In the genomic region with DNA sequence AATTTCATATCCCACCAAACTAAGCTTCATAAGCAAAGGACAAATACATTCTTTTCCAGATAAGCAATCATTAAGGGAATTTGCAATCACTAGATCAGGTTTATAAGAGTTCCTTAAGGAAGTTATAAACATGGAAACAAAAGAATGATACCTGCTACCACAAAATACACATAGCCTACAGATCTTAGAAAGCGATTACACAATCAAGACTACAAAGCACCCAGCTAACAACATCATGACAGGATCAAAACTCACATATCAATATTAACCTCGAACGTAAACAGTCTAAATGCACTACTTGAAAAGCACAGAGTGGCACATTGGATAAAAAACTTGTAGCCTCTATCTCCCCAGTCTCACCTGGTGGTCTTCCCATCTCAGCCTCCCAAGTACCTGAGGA, we compare ENCODE assay signal across 23 cellular contexts.
DNase-seq lines count a peak whose midpoint lies in the region; ATAC-seq, FAIRE-seq and TF ChIP-seq lines count a peak whose summit lies in the region.
"Had no signal": no experiment of that assay in that cellular context is flagged by ENCODE, and none has a peak within 500 bp of the region (broad histone marks: within the 10 kb centered on the region; RNA-seq: fewer than 3 reads in every experiment).

No MANE protein-coding gene starts in this region.

- no CpG with 5 or more reads among the region's 3 CpGs for WGBS in IMR-90 (ENCODE audit: extremely low coverage in 2 of 2, insufficient read length in 1 of 2), 2 experiments
- WGBS in K562 (ENCODE audit: insufficient coverage, low coverage, missing lambda C conversion rate), result 2% methylated on average over 3 of the region's 3 CpGs
- WGBS in mesendoderm (ENCODE audit: extremely low coverage, insufficient coverage, low lambda C conversion rate), result no CpG with 5 or more reads among the region's 3 CpGs

- H3K9me1 ChIP-seq in IMR-90 (ENCODE audit: insufficient read depth, low read length) (no peaks in the 10 kb centered on the region), K562 (ENCODE audit: control insufficient read depth, insufficient read depth, low read length) (no peaks in the 10 kb centered on the region)

- H3K4me3 ChIP-seq in IMR-90 (ENCODE audit: insufficient read depth, low read depth, low read length) (no peak overlapping the region), K562 (no peak overlapping the region), mesendoderm (ENCODE audit: low read length) (no peak overlapping the region)
- H3K4me3 ChIP-seq: BLaER1, GM12878 had no signal

- no peaks in the 10 kb centered on the region for H3K79me1 ChIP-seq in IMR-90 (ENCODE audit: low read depth in 1 of 2, low read length in 2 of 2)
- H3K79me1 ChIP-seq in mesendoderm (ENCODE audit: low read length), result no peaks in the 10 kb centered on the region

- H3K4me1 ChIP-seq in IMR-90 (ENCODE audit: control insufficient read depth, insufficient read depth, low read length) (no peaks in the 10 kb centered on the region), K562 (replicated peaks in 1 of 2; ENCODE audit: control insufficient read depth in 2 of 2, insufficient read depth in 2 of 2, low read length in 2 of 2) (no peaks in the 10 kb centered on the region), mesendoderm (ENCODE audit: control insufficient read depth, low read depth, low read length) (no peaks in the 10 kb centered on the region)
- H3K4me1 ChIP-seq: BE2C had no signal

- H3K9me3 ChIP-seq in IMR-90 (ENCODE audit: control insufficient read depth, insufficient read depth, low read length) (no peaks in the 10 kb centered on the region), K562 (replicated peaks; ENCODE audit: control insufficient read depth, insufficient read depth, low read depth, low read length) (0 out of 2 replicates have a peak, but pooled peaks cover 2% of the 10 kb centered on the region)
- H3K9me3 ChIP-seq: BE2C had no signal

- H3K79me2 ChIP-seq in K562 (ENCODE audit: control insufficient read depth, insufficient read depth, low read length) (no peaks in the 10 kb centered on the region), mesendoderm (ENCODE audit: control insufficient read depth, insufficient read depth, low read length) (no peaks in the 10 kb centered on the region)

- dilution Hi-C loops in IMR-90 (cut with HindIII; ENCODE audit: low sequenced_read_pairs, unreplicated experiment), result no loop called here

- H3K9ac ChIP-seq in IMR-90 (ENCODE audit: low read depth, low read length) (no peak overlapping the region), K562 (ENCODE audit: insufficient read depth in 1 of 2, low read depth in 2 of 2, low read length in 2 of 2) (no peak overlapping the region), mesendoderm (ENCODE audit: low read length) (no peak overlapping the region)
- H3K9ac ChIP-seq: BLaER1 had no signal

- H3K23ac ChIP-seq in IMR-90 (ENCODE audit: low read depth, low read length), result no peak overlapping the region
- H3K23ac ChIP-seq in mesendoderm (ENCODE audit: low read length), result no peak overlapping the region

- H3K4ac ChIP-seq in IMR-90 (ENCODE audit: low read depth, low read length) (no peak overlapping the region), mesendoderm (ENCODE audit: low read depth, low read length) (no peak overlapping the region)

- H3K14ac ChIP-seq in IMR-90 (replicated peaks; ENCODE audit: low read depth, low read length), result no peak overlapping the region

- H3K36me3 ChIP-seq in IMR-90 (ENCODE audit: control insufficient read depth, insufficient read depth, low read length), result no peaks in the 10 kb centered on the region
- H3K36me3 ChIP-seq in K562 (ENCODE audit: control insufficient read depth, insufficient read depth, low read length), result no peaks in the 10 kb centered on the region
- H3K36me3 ChIP-seq in mesendoderm (ENCODE audit: control insufficient read depth, insufficient read depth, low read length), result no peaks in the 10 kb centered on the region
- H3K36me3 ChIP-seq: BE2C, BLaER1 had no signal

- H2BK5ac ChIP-seq in IMR-90 (ENCODE audit: low read depth, low read length, poor library complexity, severe bottlenecking), result no peak overlapping the region
- H2BK5ac ChIP-seq in mesendoderm (ENCODE audit: low read length), result no peak overlapping the region

- no peak overlapping the region for H2BK120ac ChIP-seq in IMR-90 (ENCODE audit: low read depth, low read length)
- H2BK120ac ChIP-seq in mesendoderm (ENCODE audit: low read depth, low read length), result no peak overlapping the region

- CTCF ChIA-PET in IMR-90 (lab: Yijun Ruan, JAX), result interaction anchor here (1.1 to 1.2 kb wide), 2 partner anchors 12 to 16 kb away, joined by 4 read pairs; no protein-coding TSS in a partner anchor
- CTCF ChIA-PET in K562 (lab: Yijun Ruan, JAX; ENCODE audit: low intra/inter-chr PET ratio), result no interaction called here

- H4K8ac ChIP-seq in IMR-90 (ENCODE audit: low read depth in 2 of 2, low read length in 2 of 2) (no peak overlapping the region), mesendoderm (ENCODE audit: low read depth, low read length) (no peak overlapping the region)

- FAIRE-seq in H54 (lab: Jason Lieb, UNC) (peak; percentile 52), K562 (lab: Jason Lieb, UNC) (no peak)
- FAIRE-seq: GM12878, GM12892, GM18507 had no signal

- TF ChIP-seq POLR2A in H54 (IDR thresholded peaks at IDR 0.05; ENCODE audit: low read depth, low read length) (no peak), IMR-90 (IDR thresholded peaks at IDR 0.05; ENCODE audit: low read depth, low read length) (no peak), K562 (conservative IDR thresholded peaks at IDR 0.05) (no peak)

- no peak for ATAC-seq in IMR-90 (ENCODE audit: low read depth)
- ATAC-seq in K562, result no peak
- ATAC-seq: GM12878 had no signal

- no peak overlapping the region for H2AK9ac ChIP-seq in IMR-90 (replicated peaks; ENCODE audit: low read depth, low read length, poor library complexity)

- no peak overlapping the region for H2AFZ ChIP-seq in IMR-90 (replicated peaks; ENCODE audit: low read length, poor library complexity)
- H2AFZ ChIP-seq in K562 (ENCODE audit: low read depth, low read length), result no peak overlapping the region

- H3K27ac ChIP-seq in IMR-90 (ENCODE audit: insufficient read depth, low read length) (no peak overlapping the region), K562 (ENCODE audit: extremely low read depth, low read depth, low read length) (no peak overlapping the region), mesendoderm (ENCODE audit: low read depth, low read length) (no peak overlapping the region)
- H3K27ac ChIP-seq: BLaER1 had no signal

- TF ChIP-seq RAD21 in IMR-90 (IDR thresholded peaks at IDR 0.05; ENCODE audit: low read length) (no peak), K562 (CRISPR knock-in tag; conservative IDR thresholded peaks at IDR 0.05 in 1 of 2, IDR thresholded peaks at IDR 0.05 in 1 of 2) (no peak)

- POLR2A ChIA-PET in IMR-90 (lab: Charles Lee; ENCODE audit: unreplicated experiment) (no interaction called here), K562 (lab: Yijun Ruan, JAX) (no interaction called here)

- H3K4me2 ChIP-seq in IMR-90 (ENCODE audit: low read depth, low read length), result no peak overlapping the region
- no peak overlapping the region for H3K4me2 ChIP-seq in K562 (ENCODE audit: insufficient read depth, low read length)
- H3K4me2 ChIP-seq in mesendoderm (ENCODE audit: low read length), result no peak overlapping the region
- H3K4me2 ChIP-seq: BLaER1 had no signal

- BruUV-seq in IMR-90 (replicated peaks; lab: Mats Ljungman, UMichigan), result no TSS peak
- no TSS peak for BruUV-seq in K562 (replicated peaks; lab: Mats Ljungman, UMichigan)

- H2BK20ac ChIP-seq in IMR-90 (ENCODE audit: low read depth, low read length), result no peak overlapping the region

- DNase-seq in H54 (ENCODE audit: insufficient read length, low spot score) (no peak), IMR-90 (no peak), K562 (ENCODE audit: extremely low read depth in 1 of 4, low spot score in 3 of 4) (no peak), NCI-H2171 (lab: John Stamatoyannopoulos, UW) (no peak), mesendoderm (no peak)
- DNase-seq: 8988T; ACHN; BE2C; C1 segment of cervical spinal cord; CD4-positive, alpha-beta memory T cell; CD4-positive, CD25-positive, alpha-beta regulatory T cell; CD8-positive, alpha-beta memory T cell; COR-L47; DMS 273 treated with DMSO at 0.1 percent for 48 hours; DMS153; DMS53; DMS79; DND-41; GDM1 had no signal

- no peak overlapping the region for H4K91ac ChIP-seq in IMR-90 (ENCODE audit: insufficient read depth, low read depth, low read length)

- no peak for TF ChIP-seq CTCF in IMR-90 (conservative IDR thresholded peaks at IDR 0.05; ENCODE audit: low read depth, low read length)
- TF ChIP-seq CTCF in K562 (IDR thresholded peaks at IDR 0.05 in 2 of 3, conservative IDR thresholded peaks at IDR 0.05 in 1 of 3; ENCODE audit: insufficient read depth in 2 of 3, low read depth in 1 of 3, low read length in 3 of 3), result no peak

- H3K56ac ChIP-seq in IMR-90 (ENCODE audit: extremely low read depth, insufficient read depth, low read length), result no peak overlapping the region
- H3K56ac ChIP-seq in mesendoderm (ENCODE audit: low read length), result no peak overlapping the region

- in situ Hi-C loops in IMR-90 (cut with MboI; ENCODE audit: low sequenced_read_pairs) (no loop called here), K562 (cut with MboI) (no loop called here)

- H4K20me1 ChIP-seq in IMR-90 (ENCODE audit: insufficient read depth, low read length) (no peaks in the 10 kb centered on the region), K562 (replicated peaks; ENCODE audit: control insufficient read depth, insufficient read depth, low read length) (no peaks in the 10 kb centered on the region)
- H4K20me1 ChIP-seq: BLaER1 had no signal

- no peak overlapping the region for H2AK5ac ChIP-seq in IMR-90 (ENCODE audit: low read depth, low read length)
- no peak overlapping the region for H2AK5ac ChIP-seq in mesendoderm (ENCODE audit: low read length)

- H4K5ac ChIP-seq in IMR-90 (ENCODE audit: low read depth, low read length) (no peak overlapping the region), mesendoderm (ENCODE audit: low read length) (no peak overlapping the region)

- H3K27me3 ChIP-seq in IMR-90 (ENCODE audit: control insufficient read depth, insufficient read depth, low read length) (no peaks in the 10 kb centered on the region), K562 (ENCODE audit: control insufficient read depth in 2 of 2, insufficient read depth in 2 of 2, low read length in 2 of 2) (no peaks in the 10 kb centered on the region), mesendoderm (ENCODE audit: insufficient read depth, low read length, poor library complexity) (no peaks in the 10 kb centered on the region)
- H3K27me3 ChIP-seq: BE2C, BLaER1 had no signal

- no peak for TF ChIP-seq EP300 in K562 (IDR thresholded peaks at IDR 0.05; ENCODE audit: low read length)

- H2BK15ac ChIP-seq in IMR-90 (ENCODE audit: low read depth, low read length) (no peak overlapping the region), mesendoderm (replicated peaks; ENCODE audit: low read depth) (no peak overlapping the region)

- intact Hi-C loops in IMR-90 (cut with micrococcal nuclease), result loop anchor here (5.0 to 10.0 kb wide), 2 partner anchors 452 to 520 kb away; no protein-coding TSS in a partner anchor
- intact Hi-C loops in K562 (cut with micrococcal nuclease), result no loop called here

- H3K18ac ChIP-seq in IMR-90 (ENCODE audit: low read depth, low read length), result no peak overlapping the region
- H3K18ac ChIP-seq in mesendoderm (ENCODE audit: low read length), result no peak overlapping the region

TF ChIP-seq in IMR-90, 13 proteins besides CTCF, POLR2A, EP300 and RAD21 (continues in another document):
- no peak for TF ChIP-seq BHLHE40 (IDR thresholded peaks at IDR 0.05; ENCODE audit: low read depth, low read length)

TF ChIP-seq in K562, 482 proteins besides CTCF, POLR2A, EP300 and RAD21 (continues in another document):
- TF ChIP-seq ELF4 (CRISPR knock-in tag; IDR thresholded peaks at IDR 0.05), result no peak
